In the genomic region with DNA sequence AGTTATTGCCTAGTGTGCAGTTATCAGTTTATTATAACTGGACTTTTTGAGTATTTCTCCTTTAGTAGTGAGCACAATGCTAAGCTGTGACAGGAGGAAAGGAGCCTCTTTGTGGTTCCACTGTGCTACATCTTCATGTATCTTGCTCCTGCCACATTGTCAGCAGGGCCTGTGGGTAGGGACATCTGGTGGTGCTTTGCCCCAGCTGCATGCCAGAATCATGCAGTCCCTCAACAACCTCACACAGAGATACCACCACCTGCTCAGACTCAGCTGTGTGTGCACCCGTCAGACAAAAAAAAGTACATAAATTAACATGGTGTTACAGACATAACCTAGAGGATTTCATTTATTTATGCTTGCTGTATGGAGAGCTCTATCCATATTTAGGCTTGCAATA, we compare ENCODE assay signal across 8 cellular contexts. TPM values are rescaled to one million over a fixed set of nuclear protein-coding genes. Genes with fewer than 3 reads are reported as not detected.
DNase-seq lines count a peak whose midpoint lies in the region; ATAC-seq, FAIRE-seq and TF ChIP-seq lines count a peak whose summit lies in the region.

No MANE protein-coding gene starts in this region.

- ATAC-seq in A549 (peak; percentile 87 to 97), HG02852 (IDR thresholded peaks at IDR 0.05; ENCODE audit: unreplicated experiment) (peak; percentile 79), GM21360 (IDR thresholded peaks at IDR 0.05; ENCODE audit: unreplicated experiment) (no peak), gastrocnemius medialis (no peak)

- no peak overlapping the region for H3K4me3 ChIP-seq in A549
- H3K4me3 ChIP-seq in OCI-LY1 (ENCODE audit: low read depth, low read length, poor library complexity, severe bottlenecking): no peak overlapping the region
- H3K4me3 ChIP-seq in epithelial cell of esophagus (ENCODE audit: low read length): no peak overlapping the region
- no peak overlapping the region for H3K4me3 ChIP-seq in gastrocnemius medialis

- H3K9me3 ChIP-seq in A549 (no peaks in the 10 kb centered on the region), OCI-LY1 (ENCODE audit: low read length) (no peaks in the 10 kb centered on the region), gastrocnemius medialis (no peaks in the 10 kb centered on the region)

- DNase-seq in A549 (ENCODE audit: low read depth in 1 of 2, low spot score in 1 of 2) (peak in 1 of 2 experiments; percentile 44), epithelial cell of esophagus (ENCODE audit: low read depth) (peak; percentile 28), frontal cortex (ENCODE audit: low spot score in 2 of 2) (no peak), gastrocnemius medialis (no peak)

- no peak for TF ChIP-seq EP300 in A549 (IDR thresholded peaks at IDR 0.05)

- FAIRE-seq in A549 (lab: Jason Lieb, UNC) (no peak), frontal cortex (lab: Jason Lieb, UNC) (no peak)

- POLR2A ChIA-PET in A549 (lab: Yijun Ruan, JAX): no interaction called here

- H3K27me3 ChIP-seq in OCI-LY1 (ENCODE audit: insufficient read depth, low read length): no peaks in the 10 kb centered on the region
- no peaks in the 10 kb centered on the region for H3K27me3 ChIP-seq in gastrocnemius medialis

- H3F3A ChIP-seq in OCI-LY1 (ENCODE audit: insufficient read depth, low read length): no peaks in the 10 kb centered on the region

- CTCF ChIA-PET in A549 (lab: Yijun Ruan, JAX): interaction anchor here (1.1 to 2.4 kb wide), 2 partner anchors 67 to 288 kb away, joined by 4 to 14 read pairs; no protein-coding TSS in a partner anchor

- intact Hi-C loops in gastrocnemius medialis (cut with DNase I; ENCODE audit: low total_unique reads): no loop called here

- no peak overlapping the region for H3K4me2 ChIP-seq in A549
- H3K4me2 ChIP-seq in OCI-LY1 (ENCODE audit: low read length): no peak overlapping the region

- 88% methylated on average over 1 of the region's 1 CpG for WGBS in A549 (ENCODE audit: missing lambda C conversion rate)

- no peaks in the 10 kb centered on the region for H3K9me2 ChIP-seq in OCI-LY1 (ENCODE audit: low read depth, low read length)

- no peaks in the 10 kb centered on the region for H4K20me1 ChIP-seq in OCI-LY1 (ENCODE audit: insufficient read depth, low read length)

- no peak overlapping the region for H3K27ac ChIP-seq in A549
- no peak overlapping the region for H3K27ac ChIP-seq in OCI-LY1 (ENCODE audit: low read depth, low read length, poor library complexity, severe bottlenecking)
- H3K27ac ChIP-seq in gastrocnemius medialis: no peak overlapping the region

- H2AFZ ChIP-seq in OCI-LY1 (ENCODE audit: low read length): no peak overlapping the region

- in situ Hi-C loops in gastrocnemius medialis (cut with MboI; ENCODE audit: low sequenced_read_pairs in 4 of 4): no loop called here

- TF ChIP-seq CTCF in A549 (IDR thresholded peaks at IDR 0.05): no peak
- TF ChIP-seq CTCF in GM12874 (IDR thresholded peaks at IDR 0.05; ENCODE audit: insufficient read depth, low read depth, low read length): peak; percentile 31
- peak; percentile 48; the same call in 1 of the 2 replicates for TF ChIP-seq CTCF in OCI-LY1 (IDR thresholded peaks at IDR 0.05; ENCODE audit: low read length)
- peak; percentile 48 for TF ChIP-seq CTCF in epithelial cell of esophagus (IDR thresholded peaks at IDR 0.05; ENCODE audit: insufficient read depth, low read depth, low read length, missing control alignments)
- TF ChIP-seq CTCF in gastrocnemius medialis (IDR thresholded peaks at IDR 0.05 in 4 of 5, conservative IDR thresholded peaks at IDR 0.05 in 1 of 5): no peak

- H3K36me3 ChIP-seq in OCI-LY1 (ENCODE audit: insufficient read depth, low read length) (peaks cover 50% of the 10 kb centered on the region), gastrocnemius medialis (no peaks in the 10 kb centered on the region)

- no peak overlapping the region for H3K9ac ChIP-seq in OCI-LY1 (ENCODE audit: low read length)

- H3K79me2 ChIP-seq in OCI-LY1 (ENCODE audit: insufficient read depth, low read length): no peaks in the 10 kb centered on the region

- TF ChIP-seq RAD21 in A549 (conservative IDR thresholded peaks at IDR 0.05 in 1 of 2, IDR thresholded peaks at IDR 0.05 in 1 of 2): no peak

- TF ChIP-seq POLR2A in A549 (IDR thresholded peaks at IDR 0.05; ENCODE audit: low read length): no peak
- no peak for TF ChIP-seq POLR2A in gastrocnemius medialis (IDR thresholded peaks at IDR 0.05)

- no peaks in the 10 kb centered on the region for H3K4me1 ChIP-seq in A549
- H3K4me1 ChIP-seq in OCI-LY1 (ENCODE audit: insufficient read depth, low read length, severe bottlenecking): no peaks in the 10 kb centered on the region
- no peaks in the 10 kb centered on the region for H3K4me1 ChIP-seq in gastrocnemius medialis

TF ChIP-seq in A549, 52 proteins besides CTCF, POLR2A, EP300 and RAD21:
- no peak for TF ChIP-seq FOSB (CRISPR knock-in tag; IDR thresholded peaks at IDR 0.05)
- TF ChIP-seq MAFK (IDR thresholded peaks at IDR 0.05; ENCODE audit: partially characterized antibody): peak; percentile 15

RNA-seq across cellular contexts. Expression of gene MIS18BP1, which starts 51.1 kb away (rescaled TPM):
- polyA plus RNA-seq in A549 (2011; rRNA removed): 28.0 and 38.0 TPM in 2 replicates
- 7.2 and 8.8 TPM in 2 replicates for polyA plus RNA-seq in A549 (2012; cell fraction: cytosol; rRNA removed)
- polyA plus RNA-seq in A549 (2012; cell fraction: nucleus; rRNA removed): 6.9 and 7.6 TPM in 2 replicates
- 24.2 to 28.5 TPM (median 26.1 TPM) in 3 replicates for polyA plus RNA-seq in A549 (2017; fragmentation: RNase III; extraction: RNeasy Plus Mini Kit Qiagen cat#74134 plus additional on column Dnase treatment)
- 9.3 and 11.2 TPM in 2 replicates for polyA minus RNA-seq in A549 (2011; rRNA and poly(A)+ RNA removed)
- total RNA-seq in frontal cortex: 17.9 TPM
- total RNA-seq in gastrocnemius medialis: 1 to 10 TPM; 4.7 to 7.0 (median 6.1) TPM

Comparison
In these comparisons a context has a peak if more than half of its experiments do, and no peak if none do; other contexts are left out.
1. ATAC-seq: peak in A549 (2 of 2) and HG02852 (single experiment); none in GM21360 (single experiment) and gastrocnemius medialis (0 of 2).
2. CTCF ChIP-seq: peak in GM12874 (single experiment), OCI-LY1 (single experiment) and epithelial cell of esophagus (single experiment); none in A549 (single experiment) and gastrocnemius medialis (0 of 5).